1 cellular context compared by ENCODE assay signal in genomic region chr3:44509393-44509921, GRCh38.
TF ChIP-seq lines count a peak whose summit lies in the region.

No MANE protein-coding gene starts in this region.

TF ChIP-seq in HCT116, 20 proteins besides CTCF, POLR2A, EP300 and RAD21 (continued from another document):
- TF ChIP-seq ZBTB33 (IDR thresholded peaks at IDR 0.05; ENCODE audit: extremely low read depth, insufficient replicate concordance, low read length), result no peak
TF ChIP-seq in HCT116: peak in this region for 1.
